24 cellular contexts compared by ENCODE assay signal in the genomic region with DNA sequence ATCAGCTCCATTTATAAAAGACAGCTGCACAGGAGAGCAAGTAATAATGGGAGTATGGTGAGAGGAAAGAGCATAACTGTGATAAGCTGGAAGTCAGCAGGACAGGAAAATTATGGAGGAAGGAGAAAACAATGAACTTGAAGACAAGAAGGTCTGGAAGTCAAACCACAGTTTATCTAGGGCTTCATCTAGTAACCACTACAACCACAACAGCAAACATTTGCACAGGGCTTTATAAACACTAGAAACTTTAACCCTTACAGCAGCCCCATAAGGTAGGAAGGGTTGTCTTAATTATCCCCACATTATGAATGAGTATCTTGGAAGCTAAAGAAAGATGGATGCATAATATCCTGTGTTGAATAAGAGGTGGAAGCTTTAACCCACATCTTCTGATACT.
"Had no signal": no experiment of that assay in that cellular context is flagged by ENCODE, and none has a peak within 500 bp of the region (broad histone marks: within the 10 kb centered on the region; RNA-seq: fewer than 3 reads in every experiment).

No MANE protein-coding gene starts in this region.

- H3K79me2 ChIP-seq: hepatocyte had no signal

- H3K9me3 ChIP-seq: esophagus muscularis mucosa, gastroesophageal sphincter, neutrophil, pancreas, right lobe of liver, thoracic aorta, tibial nerve, upper lobe of left lung had no signal

- H3K27me3 ChIP-seq: esophagus muscularis mucosa, foreskin keratinocyte, gastroesophageal sphincter, heart left ventricle, hepatocyte, neutrophil, pancreas, right lobe of liver, tibial nerve, upper lobe of left lung had no signal

- DNase-seq: dermis blood vessel endothelial cell; effector memory CD4-positive, alpha-beta T cell; foreskin keratinocyte; heart left ventricle; kidney; mucosa of descending colon; naive B cell; pancreas; retina; right lobe of liver; small intestine; stimulated activated CD4-positive, alpha-beta T cell treated with anti-CD3 and anti-CD28 coated beads, Interleukin-15, amount 100 ng/mL, for 24 hours; stimulated activated CD4-positive, alpha-beta T cell treated with anti-CD3 and anti-CD28 coated beads, Interleukin-2, amount 100 ng/mL, for 48 hours; stimulated activated naive B cell treated with anti-CD40 and anti-IgM and Interleukin-4, amounts not matched to agents 10 μg/mL and 1 μg/mL and 100 μg/mL, for 72 hours; upper lobe of left lung had no signal

- H3K4me1 ChIP-seq: esophagus muscularis mucosa, foreskin keratinocyte, gastroesophageal sphincter, heart left ventricle, pancreas, right lobe of liver, tibial nerve, upper lobe of left lung had no signal

- H3K36me3 ChIP-seq: esophagus muscularis mucosa, gastroesophageal sphincter, heart left ventricle, neutrophil, pancreas, right lobe of liver, thoracic aorta, tibial nerve, upper lobe of left lung had no signal

- H3K4me3 ChIP-seq: esophagus muscularis mucosa, gastroesophageal sphincter, heart left ventricle, hepatocyte, lung, mucosa of descending colon, pancreas, right lobe of liver, thoracic aorta, tibial nerve, upper lobe of left lung had no signal

- H3K4me2 ChIP-seq: hepatocyte had no signal

- ATAC-seq: foreskin keratinocyte; gastroesophageal sphincter; heart left ventricle; left lobe of liver; mucosa of descending colon; natural killer cell treated with Interleukin-12 subunit alpha and Interleukin-12 subunit beta and Interleukin-15 and Interleukin-18, amount 100 ng/mL, for 72 hours; pancreas; right lobe of liver; stimulated activated naive B cell treated with anti-CD40 and anti-IgM and Interleukin-4, amounts not matched to agents 10 μg/mL and 1 μg/mL and 100 μg/mL, for 72 hours had no signal

- H2AFZ ChIP-seq: hepatocyte had no signal

- H3K27ac ChIP-seq: esophagus muscularis mucosa, foreskin keratinocyte, gastroesophageal sphincter, heart left ventricle, hepatocyte, neutrophil, pancreas, right lobe of liver, thoracic aorta, tibial nerve, upper lobe of left lung had no signal
